In genomic region chr19:6516659-6517291, GRCh38 we compare ENCODE assay signal across 8 cellular contexts. TPM values are rescaled to one million over a fixed set of nuclear protein-coding genes. Genes with fewer than 3 reads are reported as not detected.
DNase-seq lines count a peak whose midpoint lies in the region; FAIRE-seq and TF ChIP-seq lines count a peak whose summit lies in the region.

No MANE protein-coding gene starts in this region.

- peak overlapping the region; percentile 91 for H3K4me2 ChIP-seq in DOHH2 (ENCODE audit: low read length)
- H3K4me2 ChIP-seq in astrocyte (ENCODE audit: low read length), result peak overlapping the region; percentile 93
- peak overlapping the region; percentile 97 for H3K4me2 ChIP-seq in hepatocyte

- peaks cover 9% of the 10 kb centered on the region for H3K27me3 Mint-ChIP-seq in astrocyte (ENCODE audit: low read depth, unreplicated experiment)

- H3K4me1 ChIP-seq in DOHH2 (ENCODE audit: control insufficient read depth, low read length), result peaks cover 49% of the 10 kb centered on the region
- peaks cover 7% of the 10 kb centered on the region for H3K4me1 ChIP-seq in astrocyte (ENCODE audit: insufficient read depth, low read length)
- no peaks in the 10 kb centered on the region for H3K4me1 ChIP-seq in hepatocyte (ENCODE audit: insufficient read depth)
- no peaks in the 10 kb centered on the region for H3K4me1 ChIP-seq in rectal smooth muscle tissue (ENCODE audit: control insufficient read depth, insufficient read depth, low read length)

- H3K4me3 ChIP-seq in DOHH2 (ENCODE audit: low read length) (peak overlapping the region; percentile 78), astrocyte (ENCODE audit: insufficient read depth, low read depth, low read length) (peak overlapping the region; percentile 60), hepatocyte (peak overlapping the region; percentile 45), rectal smooth muscle tissue (ENCODE audit: low read length) (peak overlapping the region; percentile 93)

- H3K27ac Mint-ChIP-seq in astrocyte (ENCODE audit: unreplicated experiment), result peak overlapping the region; percentile 85

- TF ChIP-seq CTCF in DOHH2 (IDR thresholded peaks at IDR 0.05; ENCODE audit: low read depth, low read length, poor library complexity, severe bottlenecking) (peak; percentile 99), astrocyte (IDR thresholded peaks at IDR 0.05; ENCODE audit: insufficient read depth, low read depth, low read length) (peak; percentile 68), hepatocyte (IDR thresholded peaks at IDR 0.05; ENCODE audit: poor library complexity) (peak; percentile 99)

- H4K20me1 ChIP-seq in DOHH2 (ENCODE audit: control insufficient read depth, insufficient read depth, low read depth, low read length) (no peaks in the 10 kb centered on the region), astrocyte (ENCODE audit: insufficient read depth, low read length) (no peaks in the 10 kb centered on the region), hepatocyte (ENCODE audit: insufficient read depth, poor library complexity, severe bottlenecking) (no peaks in the 10 kb centered on the region)

- H3K9me3 Mint-ChIP-seq in astrocyte (ENCODE audit: unreplicated experiment), result no peaks in the 10 kb centered on the region

- peak overlapping the region; percentile 91 for H3K4me3 Mint-ChIP-seq in astrocyte (ENCODE audit: unreplicated experiment)

- H3K9me3 ChIP-seq in DOHH2 (ENCODE audit: control insufficient read depth, insufficient read depth, low read length), result no peaks in the 10 kb centered on the region
- no peaks in the 10 kb centered on the region for H3K9me3 ChIP-seq in astrocyte (ENCODE audit: insufficient read depth, low read depth, low read length)
- no peaks in the 10 kb centered on the region for H3K9me3 ChIP-seq in hepatocyte (ENCODE audit: low read depth)

- peak; percentile 72 for DNase-seq in HCEC 1CT
- peak; percentile 56 for DNase-seq in NCI-H1092 treated with DMSO at 0.1 percent for 48 hours (lab: John Stamatoyannopoulos, UW)
- DNase-seq in T-helper 22 cell (ENCODE audit: low read depth), result peak; percentile 69
- DNase-seq in astrocyte (ENCODE audit: low read depth), result peak; percentile 60
- DNase-seq in hepatocyte (ENCODE audit: low spot score), result peak; percentile 96
- peak; percentile 79 for DNase-seq in urothelium cell line (ENCODE audit: low spot score)

- H2AFZ ChIP-seq in astrocyte (ENCODE audit: low read depth, low read length), result peak overlapping the region; percentile 96
- peak overlapping the region; percentile 84 for H2AFZ ChIP-seq in hepatocyte

- H3K27me3 ChIP-seq in DOHH2 (ENCODE audit: control insufficient read depth, low read length) (no peaks in the 10 kb centered on the region), astrocyte (ENCODE audit: insufficient read depth, low read length) (no peaks in the 10 kb centered on the region), hepatocyte (no peaks in the 10 kb centered on the region), rectal smooth muscle tissue (ENCODE audit: control insufficient read depth, insufficient read depth, low read length) (no peaks in the 10 kb centered on the region)

- H3K36me3 Mint-ChIP-seq in astrocyte (ENCODE audit: low read depth, unreplicated experiment), result peaks cover under 1% of the 10 kb centered on the region

- H3K9ac ChIP-seq in astrocyte (ENCODE audit: low read length) (peak overlapping the region; percentile 81), rectal smooth muscle tissue (ENCODE audit: low read length) (peak overlapping the region; percentile 80)

- H3K27ac ChIP-seq in DOHH2 (ENCODE audit: low read depth, low read length), result peak overlapping the region; percentile 34
- peak overlapping the region; percentile 17 for H3K27ac ChIP-seq in astrocyte (ENCODE audit: low read depth, low read length)
- peak overlapping the region; percentile 74 for H3K27ac ChIP-seq in hepatocyte
- H3K27ac ChIP-seq in rectal smooth muscle tissue (ENCODE audit: low read depth, low read length), result peak overlapping the region; percentile 40

- H3K9me2 ChIP-seq in DOHH2 (replicated peaks; ENCODE audit: control insufficient read depth, low read length) (no peaks in the 10 kb centered on the region), hepatocyte (replicated peaks; ENCODE audit: insufficient read depth) (no peaks in the 10 kb centered on the region)

- H3K79me2 ChIP-seq in DOHH2 (ENCODE audit: control insufficient read depth, low read length), result no peaks in the 10 kb centered on the region
- no peaks in the 10 kb centered on the region for H3K79me2 ChIP-seq in astrocyte (ENCODE audit: insufficient read depth, low read length)
- no peaks in the 10 kb centered on the region for H3K79me2 ChIP-seq in hepatocyte

- peaks cover 22% of the 10 kb centered on the region for H3F3A ChIP-seq in DOHH2 (ENCODE audit: control insufficient read depth, insufficient read depth)

- H3K36me3 ChIP-seq in DOHH2 (ENCODE audit: control insufficient read depth, low read length) (no peaks in the 10 kb centered on the region), astrocyte (ENCODE audit: insufficient read depth, low read length) (no peaks in the 10 kb centered on the region), hepatocyte (replicated peaks; ENCODE audit: insufficient read depth, low read depth) (no peaks in the 10 kb centered on the region), rectal smooth muscle tissue (ENCODE audit: control insufficient read depth, insufficient read depth, low read length) (no peaks in the 10 kb centered on the region)

- H3K4me1 Mint-ChIP-seq in astrocyte (ENCODE audit: low read depth, unreplicated experiment), result peaks cover 3% of the 10 kb centered on the region

- FAIRE-seq in astrocyte (lab: Jason Lieb, UNC), result no peak
- no peak for FAIRE-seq in urothelium cell line (lab: Jason Lieb, UNC)

- 2% methylated on average over 34 of the region's 38 CpGs for WGBS in hepatocyte (ENCODE audit: low lambda C conversion rate, missing lambda C conversion rate)

RNA-seq across cellular contexts. Expression of gene TNFSF9, which starts 14.1 kb away (rescaled TPM):
- 2.3 and 2.4 TPM in 2 replicates for total RNA-seq in astrocyte
- total RNA-seq in hepatocyte, result 2.3 and 2.6 TPM in 2 replicates
- polyA plus RNA-seq in hepatocyte, result 3.8 and 9.2 TPM in 2 replicates

RNA-seq across cellular contexts. Expression of gene TUBB4A, which starts 14.7 kb away (rescaled TPM):
- total RNA-seq in astrocyte (0.75 and 1.7 TPM in 2 replicates), hepatocyte (1.2 and 4.4 TPM in 2 replicates)
- 7.3 and 7.9 TPM in 2 replicates for polyA plus RNA-seq in hepatocyte

RNA-seq across cellular contexts. Expression of gene DENND1C, which starts 35.2 kb away (rescaled TPM):
- 0.19 TPM in 1 of 2 replicates, not detected in the other for total RNA-seq in astrocyte
- total RNA-seq in hepatocyte, result 0.48 and 1.5 TPM in 2 replicates
- 14.0 and 16.1 TPM in 2 replicates for polyA plus RNA-seq in hepatocyte

RNA-seq across cellular contexts. Expression of gene CRB3, which starts 52.7 kb away (rescaled TPM):
- total RNA-seq in astrocyte (1.2 and 1.6 TPM in 2 replicates), hepatocyte (71.4 and 75.5 TPM in 2 replicates)
- 42.5 and 48.9 TPM in 2 replicates for polyA plus RNA-seq in hepatocyte

RNA-seq across cellular contexts. Expression of gene SLC25A23, which starts 57.2 kb away (rescaled TPM):
- total RNA-seq in astrocyte (37.5 and 41.8 TPM in 2 replicates), hepatocyte (48.8 and 56.6 TPM in 2 replicates)
- 59.0 and 61.3 TPM in 2 replicates for polyA plus RNA-seq in hepatocyte

Comparison
In these comparisons a context has a peak if more than half of its experiments do, and no peak if none do; other contexts are left out.
1. Peak in every context shown above with its lines: DNase-seq, H3K4me3 ChIP-seq and H3K27ac ChIP-seq.
2. H3K27ac ChIP-seq: peak in every context shown above with its lines; median percentile 74 in hepatocyte; 40 in rectal smooth muscle tissue; 34 in DOHH2; 17 in astrocyte.